Comparison of ENCODE assay signal across 8 cellular contexts in the genomic region with DNA sequence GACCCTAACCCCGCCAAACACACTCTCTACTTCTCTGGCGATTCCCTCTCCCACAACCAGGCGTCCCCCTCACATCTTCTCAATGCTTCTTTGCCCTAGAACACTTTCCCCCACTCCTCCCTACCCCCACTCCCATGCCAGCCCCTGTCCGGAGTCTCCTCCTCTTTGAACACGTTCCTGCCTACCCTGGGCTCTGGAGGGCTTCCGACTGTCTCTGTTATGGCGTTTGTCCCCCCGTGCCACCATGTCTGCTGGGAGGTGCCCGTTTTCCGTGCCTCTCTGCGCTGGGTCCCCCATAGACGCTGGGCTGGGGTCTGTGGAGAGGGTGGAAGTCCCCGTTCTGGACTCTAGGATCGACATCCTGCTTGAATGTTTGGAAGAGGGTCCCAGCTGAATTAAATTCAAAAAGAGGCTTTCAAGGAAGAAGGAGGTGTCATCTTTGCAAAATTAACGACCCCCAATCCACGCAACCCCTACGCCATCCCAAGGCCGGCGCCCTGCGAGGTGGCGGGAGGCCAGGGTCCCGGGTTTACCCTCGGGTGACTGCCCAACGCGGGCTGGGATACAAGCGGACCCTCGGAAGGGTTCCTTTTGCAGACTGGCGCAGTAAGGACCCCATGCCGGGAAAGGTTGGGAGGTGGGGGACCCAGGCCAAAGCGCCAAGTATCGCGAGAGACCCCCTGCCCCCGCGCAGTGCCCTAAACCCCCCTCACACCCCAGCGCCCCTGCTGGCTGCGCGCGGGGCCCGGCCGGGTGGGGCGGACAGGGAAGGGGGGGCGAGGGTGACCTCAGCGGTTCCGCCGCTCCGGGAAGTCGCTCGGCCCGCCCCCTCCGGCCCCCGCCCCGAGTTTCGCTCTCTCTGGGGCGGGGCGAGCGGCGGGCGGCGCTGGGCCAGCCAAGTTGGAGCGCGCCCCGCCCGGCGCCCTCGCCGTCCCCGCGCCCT. TPM values are rescaled to one million over a fixed set of nuclear protein-coding genes. Genes with fewer than 3 reads are reported as not detected.
DNase-seq lines count a peak whose midpoint lies in the region; FAIRE-seq and TF ChIP-seq lines count a peak whose summit lies in the region.

No MANE protein-coding gene starts in this region.

- peaks cover 72% of the 10 kb centered on the region for H3K27me3 Mint-ChIP-seq in H9 (ENCODE audit: low read depth)

- no peak overlapping the region for H2BK20ac ChIP-seq in H9 (ENCODE audit: low read depth, low read length, poor library complexity, severe bottlenecking)
- H2BK20ac ChIP-seq in H1 (ENCODE audit: low read length), result 0 out of 2 replicates have a peak overlapping the region, but pooled peaks have one; percentile 27

- H4K20me1 ChIP-seq in H9 (ENCODE audit: control insufficient read depth, insufficient read depth, insufficient read length) (no peaks in the 10 kb centered on the region), H1 (replicated peaks in 1 of 2; ENCODE audit: control insufficient read depth in 1 of 2, insufficient read depth in 2 of 2, low read length in 2 of 2) (peaks cover 3 to 11% of the 10 kb centered on the region in 2 experiments)

- WGBS in H9 (ENCODE audit: extremely low coverage, insufficient read length, low lambda C conversion rate), result no CpG with 5 or more reads among the region's 68 CpGs
- WGBS in H1 (ENCODE audit: extremely low coverage in 1 of 2, insufficient coverage in 1 of 2, insufficient read length in 1 of 2, insufficient replicate concordance in 2 of 2, low coverage in 1 of 2, low lambda C conversion rate in 2 of 2, missing lambda C conversion rate in 1 of 2), 2 experiments, result 3% methylated on average over 27 of the region's 68 CpGs; no CpG with 5 or more reads in 1 of the 2 experiments
- WGBS in mesendoderm (ENCODE audit: extremely low coverage, insufficient coverage, low lambda C conversion rate), result no CpG with 5 or more reads among the region's 68 CpGs

- H3K23me2 ChIP-seq in H9 (ENCODE audit: insufficient read length, low read depth, low read length, poor library complexity, severe bottlenecking), result peaks cover 13% of the 10 kb centered on the region
- peaks cover 17% of the 10 kb centered on the region for H3K23me2 ChIP-seq in H1 (ENCODE audit: low read depth, low read length)

- H3K56ac ChIP-seq in H9 (ENCODE audit: insufficient read length, low read depth, low read length) (no peak overlapping the region), H1 (replicated peaks; ENCODE audit: insufficient read length, low read depth, low read length) (peak overlapping the region; percentile 30), mesendoderm (ENCODE audit: low read length) (peak overlapping the region; percentile 70)

- no peak overlapping the region for H2AFZ ChIP-seq in H9 (ENCODE audit: low read length)
- peak overlapping the region; percentile 47; the same call in 1 of the 2 replicates for H2AFZ ChIP-seq in H1 (ENCODE audit: low read length)

- peaks cover 6% of the 10 kb centered on the region; the same call in 1 of the 2 replicates for H3K4me1 ChIP-seq in H9 (ENCODE audit: insufficient read depth, low read length)
- peaks cover 0 to 30% (median 26%) of the 10 kb centered on the region in 4 experiments; a peak in 6 of 7 replicates for H3K4me1 ChIP-seq in H1 (replicated peaks in 1 of 4; ENCODE audit: control insufficient read depth in 3 of 4, insufficient read depth in 4 of 4, low read length in 3 of 4)
- peaks cover 4% of the 10 kb centered on the region for H3K4me1 ChIP-seq in mesendoderm (ENCODE audit: control insufficient read depth, low read depth, low read length)

- H2BK12ac ChIP-seq in H9 (ENCODE audit: insufficient read length, low read depth, low read length), result no peak overlapping the region
- peak overlapping the region; percentile 50; the same call in 1 of the 2 replicates for H2BK12ac ChIP-seq in H1 (ENCODE audit: low read depth, low read length)

- no peak overlapping the region for H3K9ac ChIP-seq in H9 (ENCODE audit: extremely low read depth, insufficient read length, low read length)
- peak overlapping the region in 1 of 4 experiments; percentile 16; a peak in 3 of 7 replicates for H3K9ac ChIP-seq in H1 (replicated peaks in 1 of 4; ENCODE audit: extremely low read depth in 1 of 4, low read depth in 3 of 4, low read length in 3 of 4)
- H3K9ac ChIP-seq in mesendoderm (ENCODE audit: low read length), result peak overlapping the region; percentile 78

- H2BK15ac ChIP-seq in H9 (ENCODE audit: low read depth, low read length), result no peak overlapping the region
- 0 out of 2 replicates have a peak overlapping the region, but pooled peaks have one; percentile 46 for H2BK15ac ChIP-seq in H1 (ENCODE audit: low read length)
- no peak overlapping the region for H2BK15ac ChIP-seq in mesendoderm (replicated peaks; ENCODE audit: low read depth)

- H3K4me3 ChIP-seq in H1 (ENCODE audit: extremely low read depth in 1 of 4, insufficient read depth in 2 of 4, low read depth in 3 of 4, low read length in 4 of 4) (peak overlapping the region; percentile 64 to 85 (median 76)), mesendoderm (ENCODE audit: low read length) (peak overlapping the region; percentile 55)

- no peaks in the 10 kb centered on the region for H3K36me3 ChIP-seq in H1 (ENCODE audit: control insufficient read depth in 2 of 4, insufficient read depth in 4 of 4, low read length in 3 of 4)
- H3K36me3 ChIP-seq in mesendoderm (ENCODE audit: control insufficient read depth, insufficient read depth, low read length), result no peaks in the 10 kb centered on the region

- peak in 1 of 2 experiments; percentile 42; a peak in 2 of 4 replicates for TF ChIP-seq RAD21 in H1 (IDR thresholded peaks at IDR 0.05 in 1 of 2, conservative IDR thresholded peaks at IDR 0.05 in 1 of 2; ENCODE audit: low read depth in 2 of 2, low read length in 2 of 2)

- no peak overlapping the region for H4K91ac ChIP-seq in H9 (ENCODE audit: insufficient read length, low read depth, low read length)
- no peak overlapping the region for H4K91ac ChIP-seq in H1 (replicated peaks; ENCODE audit: insufficient read length, low read length)

- peak overlapping the region; percentile 2 to 75 (median 65); a peak in 5 of 7 replicates for H3K27ac Mint-ChIP-seq in H9

- peak overlapping the region; percentile 74 to 82 for H3K4me3 Mint-ChIP-seq in H9

- no peak overlapping the region for H4K5ac ChIP-seq in H9 (ENCODE audit: insufficient read length, low read depth, low read length)
- peak overlapping the region; percentile 55 for H4K5ac ChIP-seq in H1 (ENCODE audit: insufficient read length, low read depth, low read length)
- no peak overlapping the region for H4K5ac ChIP-seq in mesendoderm (ENCODE audit: low read length)

- CTCF ChIA-PET in H1 (lab: Charles Lee; ENCODE audit: partially characterized antibody), result interaction anchor here (1.7 to 2.9 kb wide), 6 partner anchors 18 to 47 kb away, joined by 4 to 15 read pairs (median 6); partner anchors contain the start of gene SIVA1

- H3K79me2 ChIP-seq in H9 (ENCODE audit: insufficient read depth, low read length), result no peaks in the 10 kb centered on the region
- no peaks in the 10 kb centered on the region for H3K79me2 ChIP-seq in H1 (ENCODE audit: control insufficient read depth in 1 of 2, insufficient read depth in 2 of 2, low read length in 2 of 2)
- no peaks in the 10 kb centered on the region for H3K79me2 ChIP-seq in mesendoderm (ENCODE audit: control insufficient read depth, insufficient read depth, low read length)

- no peak overlapping the region for H2BK5ac ChIP-seq in H9 (ENCODE audit: insufficient read length, low read length)
- no peak overlapping the region; the same call in 1 of the 2 replicates for H2BK5ac ChIP-seq in H1 (ENCODE audit: low read depth, low read length)
- H2BK5ac ChIP-seq in mesendoderm (ENCODE audit: low read length), result no peak overlapping the region

- H3K23ac ChIP-seq in H9 (ENCODE audit: insufficient read length, low read depth, low read length) (no peak overlapping the region), H1 (ENCODE audit: insufficient read length) (no peak overlapping the region), mesendoderm (ENCODE audit: low read length) (no peak overlapping the region)

- H2AK5ac ChIP-seq in H9 (ENCODE audit: insufficient read length, low read length) (no peak overlapping the region), H1 (ENCODE audit: low read depth, low read length) (no peak overlapping the region), mesendoderm (ENCODE audit: low read length) (no peak overlapping the region)

- no peaks in the 10 kb centered on the region; a peak in 3 of 5 replicates for H3K9me3 Mint-ChIP-seq in H9

- H3K4me1 Mint-ChIP-seq in H9, result peaks cover 23 to 41% of the 10 kb centered on the region in 2 experiments

- H3K27me3 ChIP-seq in H9 (ENCODE audit: insufficient read depth, low read length), result peaks cover 23% of the 10 kb centered on the region; the same call in 1 of the 2 replicates
- H3K27me3 ChIP-seq in H1 (replicated peaks in 1 of 4; ENCODE audit: control insufficient read depth in 3 of 4, extremely low read depth in 1 of 4, insufficient read depth in 3 of 4, low read length in 3 of 4), result peaks cover 20 to 71% (median 58%) of the 10 kb centered on the region in 4 experiments
- H3K27me3 ChIP-seq in mesendoderm (ENCODE audit: insufficient read depth, low read length, poor library complexity), result peaks cover 7% of the 10 kb centered on the region

- H4K8ac ChIP-seq in H9 (replicated peaks; ENCODE audit: insufficient read length, low read depth, low read length) (no peak overlapping the region), H1 (ENCODE audit: extremely low read depth, insufficient read depth, low read length) (peak overlapping the region; percentile 53), mesendoderm (ENCODE audit: low read depth, low read length) (peak overlapping the region; percentile 68)

- H2BK120ac ChIP-seq in H9 (ENCODE audit: low read depth, low read length, poor library complexity, severe bottlenecking) (no peak overlapping the region), H1 (replicated peaks; ENCODE audit: low read depth, low read length) (no peak overlapping the region), mesendoderm (ENCODE audit: low read depth, low read length) (no peak overlapping the region)

- DNase-seq in ELR (ENCODE audit: low read depth), result peak; percentile 79
- peak; percentile 77 for DNase-seq in H9
- peak; percentile 57 for DNase-seq in NCI-H460 (ENCODE audit: extremely low read depth, low read depth)
- DNase-seq in activated CD8-positive, alpha-beta memory T cell treated with anti-CD3 and anti-CD28 coated beads for 4 hours (ENCODE audit: low read depth in 2 of 2), result peak; percentile 67 to 68
- peak; percentile 36 to 85 for DNase-seq in H1 (ENCODE audit: low read depth in 1 of 2, low spot score in 2 of 2)
- DNase-seq in mesendoderm, result peak; percentile 84
- peak; percentile 64 to 74 for DNase-seq in stimulated activated CD8-positive, alpha-beta memory T cell treated with anti-CD3 and anti-CD28 coated beads, Interleukin-15, amount 100 ng/mL, for 4 hours (ENCODE audit: low read depth in 2 of 2)
- DNase-seq in NAMALWA (ENCODE audit: low spot score), result no peak

- H3K79me1 ChIP-seq in H9 (ENCODE audit: insufficient read depth, low read depth, low read length, poor library complexity, severe bottlenecking) (no peaks in the 10 kb centered on the region), H1 (ENCODE audit: low read depth, low read length) (no peaks in the 10 kb centered on the region), mesendoderm (ENCODE audit: low read length) (no peaks in the 10 kb centered on the region)

- no peak overlapping the region for H3K18ac ChIP-seq in H9 (ENCODE audit: insufficient read length, low read depth, low read length)
- peak overlapping the region; percentile 93 for H3K18ac ChIP-seq in H1 (ENCODE audit: extremely low read depth, low read length)
- peak overlapping the region; percentile 18 for H3K18ac ChIP-seq in mesendoderm (ENCODE audit: low read length)

- H3K36me3 Mint-ChIP-seq in H9 (ENCODE audit: insufficient read depth in 1 of 3, low read depth in 3 of 3), result peaks cover 0 to 4% (median 0%) of the 10 kb centered on the region in 3 experiments; a peak in 2 of 7 replicates

- POLR2A ChIA-PET in H1 (lab: Charles Lee; ENCODE audit: partially characterized antibody), result interaction anchor here (0.8 to 1.8 kb wide), 5 partner anchors 20 to 56 kb away, joined by 3 to 4 read pairs (median 3); no protein-coding TSS in a partner anchor

- peak; percentile 79 for FAIRE-seq in H1 (lab: Jason Lieb, UNC)

- H3K14ac ChIP-seq in H9 (ENCODE audit: insufficient read depth, low read length) (no peak overlapping the region), H1 (ENCODE audit: insufficient read length) (no peak overlapping the region)

- no peak overlapping the region for H3T11ph ChIP-seq in H9 (ENCODE audit: low read length)

- peak overlapping the region; percentile 50 for H3K4me2 ChIP-seq in H9 (ENCODE audit: insufficient read depth, insufficient read length, low read length)
- peak overlapping the region; percentile 90 to 92 for H3K4me2 ChIP-seq in H1 (ENCODE audit: insufficient read depth in 1 of 2, low read depth in 2 of 2, low read length in 2 of 2)
- peak overlapping the region; percentile 39 for H3K4me2 ChIP-seq in mesendoderm (ENCODE audit: low read length)

- TF ChIP-seq CTCF in H9 (conservative IDR thresholded peaks at IDR 0.05) (peak; percentile 50; the same call in 2 of the 3 replicates), H1 (IDR thresholded peaks at IDR 0.05; ENCODE audit: control extremely low read depth in 1 of 3, insufficient read depth in 1 of 3, low read depth in 1 of 3, low read length in 3 of 3) (peak in 1 of 3 experiments; percentile 46; a peak in 2 of 4 replicates)

- no peak for TF ChIP-seq EP300 in H1 (IDR thresholded peaks at IDR 0.05; ENCODE audit: borderline replicate concordance in 1 of 2, low read depth in 2 of 2, low read length in 2 of 2)

- H3K4ac ChIP-seq in H9 (ENCODE audit: low read depth, low read length) (no peak overlapping the region), H1 (replicated peaks; ENCODE audit: insufficient read length, low read depth, low read length) (peak overlapping the region; percentile 0), mesendoderm (ENCODE audit: low read depth, low read length) (no peak overlapping the region)

- TF ChIP-seq POLR2A in H1 (IDR thresholded peaks at IDR 0.05; ENCODE audit: control extremely low read depth in 1 of 2, low read depth in 2 of 2, low read length in 2 of 2), result no peak

- no peaks in the 10 kb centered on the region for H3K9me3 ChIP-seq in H9 (ENCODE audit: control insufficient read depth, low read depth, low read length)
- no peaks in the 10 kb centered on the region for H3K9me3 ChIP-seq in H1 (ENCODE audit: insufficient read depth in 2 of 2, low read depth in 1 of 2, low read length in 1 of 2)

- no peak overlapping the region for H3K27ac ChIP-seq in H9 (ENCODE audit: insufficient read length, low read depth, low read length)
- H3K27ac ChIP-seq in H1 (ENCODE audit: low read depth, low read length), result no peak overlapping the region
- H3K27ac ChIP-seq in mesendoderm (ENCODE audit: low read depth, low read length), result no peak overlapping the region

RNA-seq across cellular contexts. Expression of gene ZBTB42, which starts 1.0 kb away (rescaled TPM):
- 5.9 and 6.1 TPM in 2 replicates for total RNA-seq in H9 (2021)
- 3.1 and 3.5 TPM in 2 replicates for total RNA-seq in NCI-H460 (2014; rRNA removed; shearing (Covaris generic))
- 4.2 and 5.3 TPM in 2 replicates for polyA plus RNA-seq in NCI-H460 (2014; cell fraction: nucleus; rRNA removed)
- 2.8 and 2.9 TPM in 2 replicates for total RNA-seq in H1 (2021; fragmentation: NEBNext Ultra II Directional; extraction: Animal tissue kit (Norgen Biotek cat#: 25700))
- polyA plus RNA-seq in H1 (2011; rRNA removed), result 3.1 and 3.7 TPM in 2 replicates
- 2.5 TPM for polyA plus RNA-seq in H1 (2011; cell fraction: cytosol; rRNA removed)
- polyA plus RNA-seq in H1 (2011; cell fraction: nucleus; rRNA removed), result 4.0 TPM
- polyA plus RNA-seq in H1 (2012, experiment 1 of 2), result 1.5 to 3.3 TPM (median 2.9 TPM) in 4 replicates
- polyA plus RNA-seq in H1 (2012, experiment 2 of 2), result 2.3 TPM
- 1.2 TPM for polyA plus RNA-seq in H1 (2013, experiment 1 of 2)
- 1.2 TPM for polyA plus RNA-seq in H1 (2013, experiment 2 of 2)
- 3.4 and 4.0 TPM in 2 replicates for polyA minus RNA-seq in H1 (2011; rRNA and poly(A)+ RNA removed)
- 2.7 TPM for polyA minus RNA-seq in H1 (2011; cell fraction: cytosol; rRNA and poly(A)+ RNA removed)
- polyA minus RNA-seq in H1 (2011; cell fraction: nucleus; rRNA and poly(A)+ RNA removed), result 7.3 TPM
- 0.67 TPM for polyA plus RNA-seq in mesendoderm (2013, experiment 1 of 2)
- 0.73 TPM for polyA plus RNA-seq in mesendoderm (2013, experiment 2 of 2)

RNA-seq across cellular contexts. Expression of gene AKT1, which starts 4.4 kb away (rescaled TPM):
- 95.1 and 101 TPM in 2 replicates for total RNA-seq in H9 (2021)
- 73.1 and 83.9 TPM in 2 replicates for total RNA-seq in NCI-H460 (2014; rRNA removed; shearing (Covaris generic))
- 318 and 463 TPM in 2 replicates for polyA plus RNA-seq in NCI-H460 (2014; cell fraction: nucleus; rRNA removed)
- total RNA-seq in H1 (2021; fragmentation: NEBNext Ultra II Directional; extraction: Animal tissue kit (Norgen Biotek cat#: 25700)), result 62.1 and 71.5 TPM in 2 replicates
- polyA plus RNA-seq in H1 (2011; rRNA removed), result 68.1 and 89.8 TPM in 2 replicates
- 86.7 TPM for polyA plus RNA-seq in H1 (2011; cell fraction: cytosol; rRNA removed)
- 135 TPM for polyA plus RNA-seq in H1 (2011; cell fraction: nucleus; rRNA removed)
- 53.7 to 73.1 TPM (median 68.0 TPM) in 4 replicates for polyA plus RNA-seq in H1 (2012, experiment 1 of 2)
- 53.5 TPM for polyA plus RNA-seq in H1 (2012, experiment 2 of 2)
- 44.6 TPM for polyA plus RNA-seq in H1 (2013, experiment 1 of 2)
- 45.6 TPM for polyA plus RNA-seq in H1 (2013, experiment 2 of 2)
- 43.3 and 54.9 TPM in 2 replicates for polyA minus RNA-seq in H1 (2011; rRNA and poly(A)+ RNA removed)
- polyA minus RNA-seq in H1 (2011; cell fraction: cytosol; rRNA and poly(A)+ RNA removed), result 46.9 TPM
- polyA minus RNA-seq in H1 (2011; cell fraction: nucleus; rRNA and poly(A)+ RNA removed), result 28.2 TPM
- 32.4 TPM for polyA plus RNA-seq in mesendoderm (2013, experiment 1 of 2)
- 32.3 TPM for polyA plus RNA-seq in mesendoderm (2013, experiment 2 of 2)

RNA-seq across cellular contexts. Expression of gene SIVA1, which starts 47.0 kb away (rescaled TPM):
- 125 and 128 TPM in 2 replicates for total RNA-seq in H9 (2021)
- 70.0 and 94.5 TPM in 2 replicates for total RNA-seq in NCI-H460 (2014; rRNA removed; shearing (Covaris generic))
- polyA plus RNA-seq in NCI-H460 (2014; cell fraction: nucleus; rRNA removed), result 520 and 726 TPM in 2 replicates
- total RNA-seq in H1 (2021; fragmentation: NEBNext Ultra II Directional; extraction: Animal tissue kit (Norgen Biotek cat#: 25700)), result 123 and 135 TPM in 2 replicates
- polyA plus RNA-seq in H1 (2011; rRNA removed), result 517 and 589 TPM in 2 replicates
- 330 TPM for polyA plus RNA-seq in H1 (2011; cell fraction: cytosol; rRNA removed)
- 307 TPM for polyA plus RNA-seq in H1 (2011; cell fraction: nucleus; rRNA removed)
- polyA plus RNA-seq in H1 (2012, experiment 1 of 2), result 85.5 to 181 TPM (median 172 TPM) in 4 replicates
- 271 TPM for polyA plus RNA-seq in H1 (2012, experiment 2 of 2)
- 207 TPM for polyA plus RNA-seq in H1 (2013, experiment 1 of 2)
- 187 TPM for polyA plus RNA-seq in H1 (2013, experiment 2 of 2)
- 23.9 and 34.6 TPM in 2 replicates for polyA minus RNA-seq in H1 (2011; rRNA and poly(A)+ RNA removed)
- 70.6 TPM for polyA minus RNA-seq in H1 (2011; cell fraction: cytosol; rRNA and poly(A)+ RNA removed)
- polyA minus RNA-seq in H1 (2011; cell fraction: nucleus; rRNA and poly(A)+ RNA removed), result 52.2 TPM
- 151 TPM for polyA plus RNA-seq in mesendoderm (2013, experiment 1 of 2)
- polyA plus RNA-seq in mesendoderm (2013, experiment 2 of 2), result 147 TPM

Comparison
In these comparisons a context has a peak if more than half of its experiments do, and no peak if none do; other contexts are left out.
1. H3K4me2 ChIP-seq: peak in every context shown above with its lines; median percentile 91 in H1; 50 in H9; 39 in mesendoderm.